Comparison of ENCODE assay signal across 19 cellular contexts in the genomic region with DNA sequence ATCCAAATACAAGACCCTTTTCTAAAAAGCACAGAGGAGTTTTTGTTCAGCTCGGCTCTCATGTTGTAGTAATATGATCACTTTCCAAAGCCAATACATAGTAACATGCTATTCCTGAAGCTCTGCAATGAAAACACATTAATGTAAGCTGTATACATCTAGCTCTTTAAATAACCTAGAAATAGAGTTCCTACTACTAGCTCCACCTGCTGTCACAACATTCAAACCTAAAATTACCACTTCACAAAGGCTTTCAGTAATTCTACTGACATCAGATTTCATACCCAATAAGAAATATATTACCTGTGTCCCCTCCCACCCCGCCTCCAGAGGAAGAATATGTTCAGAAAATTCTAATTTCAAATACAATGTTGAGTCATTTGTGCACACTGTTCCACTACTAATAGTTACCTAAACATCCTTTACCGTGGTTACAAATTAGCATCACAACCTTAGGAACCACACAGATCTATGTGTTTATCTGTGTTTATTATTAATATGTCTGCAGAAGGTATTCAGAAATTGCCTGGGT. TPM values are rescaled to one million over a fixed set of nuclear protein-coding genes. Genes with fewer than 3 reads are reported as not detected.
DNase-seq lines count a peak whose midpoint lies in the region; ATAC-seq, FAIRE-seq and TF ChIP-seq lines count a peak whose summit lies in the region.
"Had no signal": no experiment of that assay in that cellular context is flagged by ENCODE, and none has a peak within 500 bp of the region (broad histone marks: within the 10 kb centered on the region; RNA-seq: fewer than 3 reads in every experiment).

No MANE protein-coding gene starts in this region.

- H3K36me3 ChIP-seq in upper lobe of right lung, result no peaks in the 10 kb centered on the region
- H3K36me3 ChIP-seq: cardiac muscle cell had no signal

- peak; percentile 17 for TF ChIP-seq CTCF in epithelial cell of proximal tubule (conservative IDR thresholded peaks at IDR 0.05; ENCODE audit: low read depth, low read length)
- TF ChIP-seq CTCF in upper lobe of right lung (IDR thresholded peaks at IDR 0.05), result no peak

- H3K27me3 ChIP-seq in upper lobe of right lung, result no peaks in the 10 kb centered on the region
- H3K27me3 ChIP-seq: cardiac muscle cell, spleen, upper lobe of left lung had no signal

- no peak overlapping the region for H3K27ac ChIP-seq in upper lobe of right lung
- H3K27ac ChIP-seq: cardiac muscle cell, spleen, upper lobe of left lung had no signal

- H3K4me1 ChIP-seq in upper lobe of right lung, result no peaks in the 10 kb centered on the region
- H3K4me1 ChIP-seq: spleen, upper lobe of left lung had no signal

- DNase-seq in DMS153 (lab: John Stamatoyannopoulos, UW), result peak; percentile 0
- no peak for DNase-seq in DMS153 treated with DMSO at 0.1 percent for 48 hours (lab: John Stamatoyannopoulos, UW; ENCODE audit: unreplicated experiment)
- DNase-seq in DMS114 treated with DMSO at 0.1 percent for 48 hours (lab: John Stamatoyannopoulos, UW; ENCODE audit: unreplicated experiment), result peak; percentile 3
- DNase-seq in NCI-H748 treated with DMSO at 0.1 percent for 48 hours (lab: John Stamatoyannopoulos, UW), result peak; percentile 29
- DNase-seq in epithelial cell of proximal tubule (ENCODE audit: low read depth), result no peak
- DNase-seq in upper lobe of right lung, result no peak
- DNase-seq in GM19239 (ENCODE audit: insufficient read length, low spot score), result no peak
- DNase-seq in glomerular visceral epithelial cell (ENCODE audit: extremely low spot score), result no peak
- DNase-seq: 8988T; activated CD4-positive, alpha-beta T cell treated with anti-CD3 and anti-CD28 coated beads, Interleukin-2, amount 50 U/mL, for 48 hours; activated naive CD8-positive, alpha-beta T cell treated with anti-CD3 and anti-CD28 coated beads, Interleukin-2, amount 10 ng/mL, durations not matched to agents 7 days and 5 days; activated T-cell treated with anti-CD3 and anti-CD28 coated beads, Interleukin-2, amount 50 U/mL, for 24 hours; effector memory CD4-positive, alpha-beta T cell; NCI-H2171; posterior cingulate gyrus; spleen; upper lobe of left lung had no signal

- H3K4me3 ChIP-seq in epithelial cell of proximal tubule (ENCODE audit: low read depth, low read length), result no peak overlapping the region
- H3K4me3 ChIP-seq in upper lobe of right lung, result no peak overlapping the region
- H3K4me3 ChIP-seq: cardiac muscle cell, spleen, upper lobe of left lung had no signal

- no peak for FAIRE-seq in GM19239 (lab: Jason Lieb, UNC)

- H3K9me3 ChIP-seq in upper lobe of right lung, result no peaks in the 10 kb centered on the region
- H3K9me3 ChIP-seq: spleen, upper lobe of left lung had no signal

- ATAC-seq in upper lobe of right lung, result no peak
- ATAC-seq: stimulated activated memory B cell treated with anti-CD40 and anti-IgM and Interleukin-4, amounts not matched to agents 10 μg/mL and 1 μg/mL and 100 μg/mL, for 72 hours had no signal

- intact Hi-C loops in upper lobe of right lung (cut with DNase I), result no loop called here

RNA-seq across cellular contexts. Expression of a gene that starts 17.8 kb away (rescaled TPM):
- total RNA-seq in epithelial cell of proximal tubule (11.4 and 17.4 TPM in 2 replicates), upper lobe of right lung (4.0 TPM)

RNA-seq across cellular contexts. Expression of a gene that starts 19.0 kb away (rescaled TPM):
- 40.2 and 66.4 TPM in 2 replicates for total RNA-seq in epithelial cell of proximal tubule
- 6.5 TPM for total RNA-seq in upper lobe of right lung

Comparison
In these comparisons a context has a peak if more than half of its experiments do, and no peak if none do; other contexts are left out.
1. DNase-seq: peak in DMS153 (single experiment), DMS114 treated with DMSO at 0.1 percent for 48 hours (single experiment) and NCI-H748 treated with DMSO at 0.1 percent for 48 hours (single experiment); none in DMS153 treated with DMSO at 0.1 percent for 48 hours (single experiment), epithelial cell of proximal tubule (single experiment), upper lobe of right lung (single experiment), GM19239 (single experiment) and glomerular visceral epithelial cell (single experiment).